8 cellular contexts compared by ENCODE assay signal in genomic region chr12:49828143-49829091, GRCh38. TPM values are rescaled to one million over a fixed set of nuclear protein-coding genes. Genes with fewer than 3 reads are reported as not detected.
DNase-seq lines count a peak whose midpoint lies in the region; ATAC-seq and TF ChIP-seq lines count a peak whose summit lies in the region.

NCKAP5L (minus strand) TSS chr12:49828413; CDS start chr12:49804044, 24,369 bp downstream.

- intact Hi-C loops in ascending aorta (cut with DNase I) (loop anchor here (1.0 to 2.0 kb wide), 2 partner anchors 15 to 88 kb away; partner anchors contain the start of genes BCDIN3D and TMBIM6), uterus (cut with DNase I; ENCODE audit: low total_unique reads) (no loop called here)

- peak within 1 kb of the TSS; percentile 91 to 92 for H3K27ac ChIP-seq in ascending aorta
- peak within 1 kb of the TSS; percentile 94 to 95 for H3K27ac ChIP-seq in right atrium auricular region
- peak within 1 kb of the TSS; percentile 86 to 91 for H3K27ac ChIP-seq in uterus

- TF ChIP-seq CTCF in ascending aorta (IDR thresholded peaks at IDR 0.05) (no peak), right atrium auricular region (IDR thresholded peaks at IDR 0.05) (no peak), uterus (IDR thresholded peaks at IDR 0.05) (no peak)

- peak; percentile 54 for TF ChIP-seq POLR2A in GM15510 (IDR thresholded peaks at IDR 0.05; ENCODE audit: borderline replicate concordance, extremely low read depth, insufficient read length)
- peak; percentile 55 for TF ChIP-seq POLR2A in uterus (IDR thresholded peaks at IDR 0.05)

- H3K36me3 ChIP-seq in ascending aorta (no peaks in the 10 kb centered on the region), right atrium auricular region (peaks cover under 1% of the 10 kb centered on the region), uterus (no peaks in the 10 kb centered on the region)

- H3K4me1 ChIP-seq in ascending aorta (peaks cover 5 to 28% of the 10 kb centered on the region in 2 donors), right atrium auricular region (peaks cover 0 to 48% of the 10 kb centered on the region in 2 donors), uterus (peaks cover 0 to 4% of the 10 kb centered on the region in 2 donors)

- peak; percentile 94 for ATAC-seq in HG02885 (IDR thresholded peaks at IDR 0.05; ENCODE audit: poor library complexity, unreplicated experiment)

- peak within 1 kb of the TSS; percentile 99 for H3K4me3 ChIP-seq in ascending aorta
- H3K4me3 ChIP-seq in right atrium auricular region: peak within 1 kb of the TSS; percentile 81 to 88
- H3K4me3 ChIP-seq in uterus: peak within 1 kb of the TSS; percentile 90 to 95

- DNase-seq in NCI-H187 (lab: John Stamatoyannopoulos, UW) (peak; percentile 71 to 89), T-helper 2 cell (peak; percentile 88 to 92 (median 91)), ascending aorta (ENCODE audit: low spot score in 2 of 2) (peak; percentile 88 to 99), right atrium auricular region (ENCODE audit: low spot score) (peak; percentile 98), putamen (ENCODE audit: low spot score) (peak; percentile 95), uterus (peak; percentile 96)

- H3K9me3 ChIP-seq in ascending aorta (no peaks in the 10 kb centered on the region), right atrium auricular region (no peaks in the 10 kb centered on the region), uterus (no peaks in the 10 kb centered on the region)

- no peaks in the 10 kb centered on the region for H3K27me3 ChIP-seq in ascending aorta
- H3K27me3 ChIP-seq in right atrium auricular region: no peaks in the 10 kb centered on the region
- no peaks in the 10 kb centered on the region for H3K27me3 ChIP-seq in uterus

RNA-seq across cellular contexts. Expression of gene NCKAP5L, which starts in this region (rescaled TPM):
- total RNA-seq in ascending aorta (33.4 TPM), right atrium auricular region (10 to 100 TPM; 18.6 to 18.7 TPM), uterus (10 to 100 TPM in 2 of 4 donors, 1 to 10 TPM in 2; 4.1 to 26.1 (median 11.5) TPM)

Comparison
In these comparisons a context has a peak if more than half of its experiments do, and no peak if none do; other contexts are left out.
1. Peak in every context shown above with its lines: DNase-seq, ATAC-seq, H3K4me3 ChIP-seq and H3K27ac ChIP-seq.